Comparison of ENCODE assay signal across 31 cellular contexts in genomic region chr1:87916965-87917364, GRCh38.
A peak's percentile ranks its signal among the peaks of the same experiment; 100 is the strongest.
DNase-seq lines count a peak whose midpoint lies in the region; ATAC-seq, FAIRE-seq and TF ChIP-seq lines count a peak whose summit lies in the region.
"Had no signal": no experiment of that assay in that cellular context is flagged by ENCODE, and none has a peak within 500 bp of the region (broad histone marks: within the 10 kb centered on the region; RNA-seq: fewer than 3 reads in every experiment).

No MANE protein-coding gene starts in this region.

- FAIRE-seq in RCC 7860 (lab: Jason Lieb, UNC) = no peak

- peak; percentile 48; the same call in 2 of the 3 replicates for ATAC-seq in SK-N-SH treated with all-trans-retinoic acid at 6 μM for 48 hours
- ATAC-seq: activated CD4-positive, alpha-beta T cell treated with anti-CD3 and anti-CD28 coated beads for 36 hours; foreskin keratinocyte; GM23338; left ventricle myocardium superior; natural killer cell; Panc1 had no signal

- DNase-seq in EH (ENCODE audit: low read depth) = peak; percentile 50
- peak; percentile 54 for DNase-seq in fibroblast of gingiva (ENCODE audit: low read depth)
- peak; percentile 74 for DNase-seq in renal cortical epithelial cell (ENCODE audit: low read depth)
- no peak for DNase-seq in RCC 7860 (ENCODE audit: low spot score)
- DNase-seq in stimulated activated CD4-positive, alpha-beta T cell treated with anti-CD3 and anti-CD28 coated beads, Interleukin-4, amount 100 ng/mL, for 1 hour = no peak
- no peak for DNase-seq in hepatic stellate cell (ENCODE audit: low spot score)
- DNase-seq in stimulated activated naive CD4-positive, alpha-beta T cell (lab: John Stamatoyannopoulos, UW) = no peak
- DNase-seq: ACHN; activated CD4-positive, alpha-beta T cell treated with anti-CD3 and anti-CD28 coated beads for 36 hours; activated CD8-positive, alpha-beta memory T cell treated with anti-CD3 and anti-CD28 coated beads for 24 hours; activated T-cell treated with anti-CD3 and anti-CD28 coated beads, Interleukin-2, amount 50 U/mL, for 24 hours; amniotic stem cell; central memory CD4-positive, alpha-beta T cell; foreskin keratinocyte; Karpas-422; left ventricle myocardium superior; midbrain; natural killer cell; NCI-H1048; NCI-H187; NCI-H2171 treated with DMSO at 0.1 percent for 48 hours; NCI-H526; retina; SIG-M5; spleen; stimulated activated CD4-positive, alpha-beta T cell treated with anti-CD3 and anti-CD28 coated beads, Interleukin-4, amount 100 ng/mL, for 4 hours; stimulated activated naive CD4-positive, alpha-beta T cell treated with Interleukin-2 at 50 U/mL for 16 hours; T-helper 1 cell had no signal

TF ChIP-seq in SK-N-SH treated with all-trans-retinoic acid at 6 μM for 48 hours, 23 proteins besides CTCF, POLR2A, EP300 and RAD21:
- TF ChIP-seq ARNTL (CRISPR knock-in tag; IDR thresholded peaks at IDR 0.05; ENCODE audit: borderline replicate concordance, low read depth) (no peak), ZNF8 (CRISPR knock-in tag; IDR thresholded peaks at IDR 0.05) (no peak)

Comparison
In these comparisons a context has a peak if more than half of its experiments do, and no peak if none do; other contexts are left out.
1. DNase-seq: peak in EH (single experiment), fibroblast of gingiva (single experiment) and renal cortical epithelial cell (single experiment); none in RCC 7860 (single experiment), stimulated activated CD4-positive, alpha-beta T cell treated with anti-CD3 and anti-CD28 coated beads, Interleukin-4, amount 100 ng/mL, for 1 hour (single experiment), hepatic stellate cell (single experiment) and stimulated activated naive CD4-positive, alpha-beta T cell (0 of 6).